ENCODE assay signal across 1 cellular context in the genomic region with DNA sequence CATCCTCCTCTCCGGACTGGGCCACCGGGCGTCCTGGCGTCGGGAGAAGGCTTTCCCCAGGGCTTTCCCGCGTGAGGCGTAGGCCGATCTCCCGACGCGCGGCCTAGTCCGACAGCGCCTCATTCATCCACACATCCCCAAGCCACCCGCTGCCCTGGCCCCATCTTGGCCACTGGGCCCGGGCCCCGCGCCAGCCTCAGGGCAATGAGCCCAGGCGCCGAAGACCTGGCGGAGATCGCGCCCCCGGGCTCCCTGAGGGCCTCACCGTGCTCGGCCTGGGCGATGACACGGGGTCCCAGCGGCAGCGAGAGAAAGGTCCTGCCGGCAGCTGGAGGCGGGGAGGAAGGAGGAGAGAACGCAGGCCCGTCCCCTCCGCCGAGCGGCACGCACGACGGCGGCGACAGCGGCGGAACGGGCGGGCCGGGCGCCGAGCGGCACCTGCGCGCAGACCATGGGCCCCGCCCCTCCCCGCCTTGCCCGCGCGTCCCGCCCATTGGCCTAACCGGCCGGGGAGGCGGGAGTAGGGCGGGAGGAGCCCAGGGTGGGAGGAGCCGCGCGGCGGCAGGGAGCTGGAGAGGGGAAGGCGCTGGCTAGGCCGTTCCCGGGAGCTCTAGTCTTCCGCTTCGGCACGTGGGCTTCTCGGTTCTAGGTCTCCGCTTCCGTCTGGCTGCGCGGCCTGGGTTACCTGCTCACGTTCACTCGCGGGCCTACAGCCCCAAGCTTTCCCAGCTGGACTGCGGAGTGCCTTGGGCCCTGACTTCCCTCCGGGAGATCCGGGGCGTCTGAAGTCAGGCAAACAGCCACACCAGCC.
TF ChIP-seq lines count a peak whose summit lies in the region.

Gene OLA1 (minus strand): TSS at position 346 of the 811 bp plus-strand sequence. CDS start 1,717 bp downstream, outside the sequence.

TF ChIP-seq in HepG2, 621 proteins besides CTCF, POLR2A, EP300 and RAD21 (continued from another document and continues in another):
- no peak for TF ChIP-seq KIAA2018 (CRISPR knock-in tag; IDR thresholded peaks at IDR 0.05; ENCODE audit: borderline replicate concordance)
- TF ChIP-seq HNRNPLL (IDR thresholded peaks at IDR 0.05; ENCODE audit: low read depth, low read length, poor library complexity, severe bottlenecking) = peak; percentile 94
- peak; percentile 90; the same call in 1 of the 2 replicates for TF ChIP-seq ZNF276 (CRISPR knock-in tag; IDR thresholded peaks at IDR 0.05; ENCODE audit: low read depth)
- TF ChIP-seq, protein P1, sequence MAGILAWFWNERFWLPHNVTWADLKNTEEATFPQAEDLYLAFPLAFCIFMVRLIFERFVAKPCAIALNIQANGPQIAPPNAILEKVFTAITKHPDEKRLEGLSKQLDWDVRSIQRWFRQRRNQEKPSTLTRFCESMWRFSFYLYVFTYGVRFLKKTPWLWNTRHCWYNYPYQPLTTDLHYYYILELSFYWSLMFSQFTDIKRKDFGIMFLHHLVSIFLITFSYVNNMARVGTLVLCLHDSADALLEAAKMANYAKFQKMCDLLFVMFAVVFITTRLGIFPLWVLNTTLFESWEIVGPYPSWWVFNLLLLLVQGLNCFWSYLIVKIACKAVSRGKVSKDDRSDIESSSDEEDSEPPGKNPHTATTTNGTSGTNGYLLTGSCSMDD (CRISPR knock-in tag; IDR thresholded peaks at IDR 0.05) = peak; percentile 26; the same call in 1 of the 2 replicates
- TF ChIP-seq ZNF841 (CRISPR knock-in tag; IDR thresholded peaks at IDR 0.05; ENCODE audit: borderline replicate concordance) = peak; percentile 84
- TF ChIP-seq ISX (CRISPR knock-in tag; conservative IDR thresholded peaks at IDR 0.05) = peak; percentile 81; the same call in 1 of the 2 replicates
- TF ChIP-seq KAT2B (IDR thresholded peaks at IDR 0.05; ENCODE audit: borderline replicate concordance, low read depth, low read length) = no peak
- TF ChIP-seq KLF9 (CRISPR knock-in tag; IDR thresholded peaks at IDR 0.05; ENCODE audit: low read depth) = 0 out of 2 replicates have a peak, but pooled peaks have one; percentile 48
- TF ChIP-seq ZNF3 (CRISPR knock-in tag; IDR thresholded peaks at IDR 0.05) = peak; percentile 55; the same call in 1 of the 2 replicates
- TF ChIP-seq, protein P2, sequence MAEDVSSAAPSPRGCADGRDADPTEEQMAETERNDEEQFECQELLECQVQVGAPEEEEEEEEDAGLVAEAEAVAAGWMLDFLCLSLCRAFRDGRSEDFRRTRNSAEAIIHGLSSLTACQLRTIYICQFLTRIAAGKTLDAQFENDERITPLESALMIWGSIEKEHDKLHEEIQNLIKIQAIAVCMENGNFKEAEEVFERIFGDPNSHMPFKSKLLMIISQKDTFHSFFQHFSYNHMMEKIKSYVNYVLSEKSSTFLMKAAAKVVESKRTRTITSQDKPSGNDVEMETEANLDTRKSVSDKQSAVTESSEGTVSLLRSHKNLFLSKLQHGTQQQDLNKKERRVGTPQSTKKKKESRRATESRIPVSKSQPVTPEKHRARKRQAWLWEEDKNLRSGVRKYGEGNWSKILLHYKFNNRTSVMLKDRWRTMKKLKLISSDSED (CRISPR knock-in tag; IDR thresholded peaks at IDR 0.05) = peak; percentile 10; the same call in 1 of the 2 replicates
- TF ChIP-seq, protein P3, sequence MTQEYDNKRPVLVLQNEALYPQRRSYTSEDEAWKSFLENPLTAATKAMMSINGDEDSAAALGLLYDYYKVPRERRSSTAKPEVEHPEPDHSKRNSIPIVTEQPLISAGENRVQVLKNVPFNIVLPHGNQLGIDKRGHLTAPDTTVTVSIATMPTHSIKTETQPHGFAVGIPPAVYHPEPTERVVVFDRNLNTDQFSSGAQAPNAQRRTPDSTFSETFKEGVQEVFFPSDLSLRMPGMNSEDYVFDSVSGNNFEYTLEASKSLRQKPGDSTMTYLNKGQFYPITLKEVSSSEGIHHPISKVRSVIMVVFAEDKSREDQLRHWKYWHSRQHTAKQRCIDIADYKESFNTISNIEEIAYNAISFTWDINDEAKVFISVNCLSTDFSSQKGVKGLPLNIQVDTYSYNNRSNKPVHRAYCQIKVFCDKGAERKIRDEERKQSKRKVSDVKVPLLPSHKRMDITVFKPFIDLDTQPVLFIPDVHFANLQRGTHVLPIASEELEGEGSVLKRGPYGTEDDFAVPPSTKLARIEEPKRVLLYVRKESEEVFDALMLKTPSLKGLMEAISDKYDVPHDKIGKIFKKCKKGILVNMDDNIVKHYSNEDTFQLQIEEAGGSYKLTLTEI (CRISPR knock-in tag; conservative IDR thresholded peaks at IDR 0.05) = no peak; the same call in 1 of the 2 replicates
- TF ChIP-seq ZNF891 (CRISPR knock-in tag; IDR thresholded peaks at IDR 0.05) = peak; percentile 85
- TF ChIP-seq NCOA2 (CRISPR knock-in tag; IDR thresholded peaks at IDR 0.05) = 0 out of 2 replicates have a peak, but pooled peaks have one; percentile 8
- peak; percentile 88 for TF ChIP-seq ATF7-NPFF (CRISPR knock-in tag; IDR thresholded peaks at IDR 0.05; ENCODE audit: low read depth)
- TF ChIP-seq ZNF784 (CRISPR knock-in tag; IDR thresholded peaks at IDR 0.05; ENCODE audit: borderline replicate concordance) = peak; percentile 98
- TF ChIP-seq GABPB1 (CRISPR knock-in tag; IDR thresholded peaks at IDR 0.05) = peak; percentile 89
- TF ChIP-seq HMG20A (CRISPR knock-in tag; IDR thresholded peaks at IDR 0.05; ENCODE audit: borderline replicate concordance) = no peak; the same call in 1 of the 2 replicates
- no peak for TF ChIP-seq MIER2 (CRISPR knock-in tag; IDR thresholded peaks at IDR 0.05)
- peak; percentile 48 for TF ChIP-seq ZMYM3 (CRISPR knock-in tag; IDR thresholded peaks at IDR 0.05)
- no peak; the same call in 1 of the 2 replicates for TF ChIP-seq GTF3A (CRISPR knock-in tag; conservative IDR thresholded peaks at IDR 0.05)
- peak; percentile 94 for TF ChIP-seq ZNF879 (CRISPR knock-in tag; IDR thresholded peaks at IDR 0.05)
- peak; percentile 57; the same call in 1 of the 2 replicates for TF ChIP-seq NR2F2 (IDR thresholded peaks at IDR 0.05; ENCODE audit: borderline replicate concordance, low read depth)
- peak; percentile 97 for TF ChIP-seq ZSCAN31 (CRISPR knock-in tag; IDR thresholded peaks at IDR 0.05; ENCODE audit: low read depth)
- 0 out of 2 replicates have a peak, but pooled peaks have one; percentile 10 for TF ChIP-seq ZNF7 (CRISPR knock-in tag; IDR thresholded peaks at IDR 0.05)
- peak; percentile 86; the same call in 1 of the 2 replicates for TF ChIP-seq CHCHD3 (CRISPR knock-in tag; IDR thresholded peaks at IDR 0.05)
- no peak for TF ChIP-seq CEBPB (IDR thresholded peaks at IDR 0.05; ENCODE audit: borderline replicate concordance, low read depth, low read length)
- peak; percentile 97 for TF ChIP-seq RBFOX2 (IDR thresholded peaks at IDR 0.05; ENCODE audit: low read depth, low read length)
- TF ChIP-seq ETV6 (CRISPR knock-in tag; conservative IDR thresholded peaks at IDR 0.05) = peak; percentile 83; the same call in 1 of the 2 replicates
- TF ChIP-seq, protein P4, sequence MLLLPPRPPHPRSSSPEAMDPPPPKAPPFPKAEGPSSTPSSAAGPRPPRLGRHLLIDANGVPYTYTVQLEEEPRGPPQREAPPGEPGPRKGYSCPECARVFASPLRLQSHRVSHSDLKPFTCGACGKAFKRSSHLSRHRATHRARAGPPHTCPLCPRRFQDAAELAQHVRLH (CRISPR knock-in tag; IDR thresholded peaks at IDR 0.05; ENCODE audit: borderline replicate concordance, low read depth) = peak; percentile 93; the same call in 1 of the 2 replicates
- peak; percentile 89 for TF ChIP-seq ZSCAN12 (CRISPR knock-in tag; IDR thresholded peaks at IDR 0.05)
- TF ChIP-seq CEBPG (CRISPR knock-in tag; IDR thresholded peaks at IDR 0.05) = no peak
- no peak for TF ChIP-seq U2AF1 (optimal IDR thresholded peaks at IDR 0.05; ENCODE audit: low read depth, low read length)
- TF ChIP-seq ATF4 (CRISPR knock-in tag; IDR thresholded peaks at IDR 0.05) = peak in 1 of 2 experiments; percentile 68; a peak in 2 of 4 replicates
- TF ChIP-seq IKZF4 (CRISPR knock-in tag; IDR thresholded peaks at IDR 0.05; ENCODE audit: borderline replicate concordance, low read depth, not compliant biosample characterization) = no peak
- peak; percentile 91 for TF ChIP-seq HIVEP1 (CRISPR knock-in tag; IDR thresholded peaks at IDR 0.05)
- TF ChIP-seq ZNF34 (CRISPR knock-in tag; IDR thresholded peaks at IDR 0.05; ENCODE audit: borderline replicate concordance) = peak; percentile 98
- TF ChIP-seq ZNF678 (CRISPR knock-in tag; IDR thresholded peaks at IDR 0.05) = peak; percentile 92
- no peak for TF ChIP-seq ZNF549 (CRISPR knock-in tag; IDR thresholded peaks at IDR 0.05)
- TF ChIP-seq ESRRA (CRISPR knock-in tag; IDR thresholded peaks at IDR 0.05; ENCODE audit: low read depth) = no peak; the same call in 1 of the 2 replicates
- TF ChIP-seq NAIF1 (CRISPR knock-in tag; IDR thresholded peaks at IDR 0.05; ENCODE audit: borderline replicate concordance) = peak; percentile 84; the same call in 1 of the 2 replicates
- no peak for TF ChIP-seq ATF1 (CRISPR knock-in tag; IDR thresholded peaks at IDR 0.05)
- no peak; the same call in 1 of the 2 replicates for TF ChIP-seq BRCA1 (CRISPR knock-in tag; IDR thresholded peaks at IDR 0.05)
- TF ChIP-seq NR2F6 (IDR thresholded peaks at IDR 0.05) = no peak; the same call in 1 of the 2 replicates
- 0 out of 2 replicates have a peak, but pooled peaks have one; percentile 12 for TF ChIP-seq NR2F6 (CRISPR knock-in tag; IDR thresholded peaks at IDR 0.05)
